12 cellular contexts compared by ENCODE assay signal in the genomic region with DNA sequence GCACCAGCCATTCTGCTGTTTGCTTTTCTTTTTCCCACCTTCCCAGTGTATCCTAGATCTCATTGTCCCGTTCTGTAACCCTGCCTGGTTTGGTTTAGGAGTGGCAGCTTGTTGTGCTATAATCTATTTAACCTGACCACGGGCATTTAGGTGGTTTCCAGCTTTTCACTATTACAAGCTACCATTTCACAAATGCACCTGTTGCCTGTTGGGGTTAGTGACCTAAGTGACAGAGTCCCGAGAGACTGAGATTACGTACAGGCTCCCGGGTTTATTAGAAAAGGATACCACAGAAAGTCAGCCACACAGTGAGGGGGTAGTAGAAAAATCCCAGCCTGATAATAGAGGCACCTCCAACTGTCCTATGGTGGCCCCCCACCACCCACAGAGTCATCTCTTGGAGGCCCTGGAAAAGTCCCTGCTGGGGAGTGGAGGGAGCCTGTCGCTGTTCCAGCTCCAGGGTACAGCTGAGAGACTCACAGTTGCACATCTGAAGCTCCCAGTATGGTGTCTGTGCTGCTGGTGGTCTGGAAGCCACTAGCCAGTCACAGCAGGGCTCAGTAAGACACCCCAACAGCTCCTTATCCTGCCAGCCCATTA. TPM values are rescaled to one million over a fixed set of nuclear protein-coding genes. Genes with fewer than 3 reads are reported as not detected.
DNase-seq lines count a peak whose midpoint lies in the region; ATAC-seq lines count a peak whose summit lies in the region.
"Had no signal": no experiment of that assay in that cellular context is flagged by ENCODE, and none has a peak within 500 bp of the region (broad histone marks: within the 10 kb centered on the region; RNA-seq: fewer than 3 reads in every experiment).

No MANE protein-coding gene starts in this region.

- no peaks in the 10 kb centered on the region for H3K27me3 Mint-ChIP-seq in activated CD4-positive, alpha-beta T cell treated with anti-CD3 and anti-CD28 coated beads, Interleukin-2, amount 10 ng/mL, durations not matched to agents 24 days and 14 days
- H3K27me3 Mint-ChIP-seq in effector memory CD8-positive, alpha-beta T cell, result no peaks in the 10 kb centered on the region

- intact Hi-C loops in activated CD4-positive, alpha-beta T cell treated with anti-CD3 and anti-CD28 coated beads, Interleukin-2, amount 10 ng/mL, durations not matched to agents 24 days and 14 days (cut with micrococcal nuclease), result loop anchor here (1.0 to 10.0 kb wide), 8 partner anchors 8 to 619 kb away; a partner anchor contains a TSS

- ATAC-seq in GM21515 (IDR thresholded peaks at IDR 0.05; ENCODE audit: unreplicated experiment) (peak; percentile 59), HG03442 (IDR thresholded peaks at IDR 0.05; ENCODE audit: unreplicated experiment) (peak; percentile 58)
- ATAC-seq in effector memory CD8-positive, alpha-beta T cell (replicated peaks), result peak; percentile 19
- ATAC-seq: gastroesophageal sphincter, Panc1 had no signal

- DNase-seq in activated CD4-positive, alpha-beta T cell treated with anti-CD3 and anti-CD28 coated beads, Interleukin-2, amount 10 ng/mL, durations not matched to agents 24 days and 14 days, result peak; percentile 71
- DNase-seq in activated CD4-positive, alpha-beta T cell treated with anti-CD3 and anti-CD28 coated beads for 4 hours, result no peak
- no peak for DNase-seq in effector memory CD8-positive, alpha-beta T cell
- DNase-seq in nucleus accumbens (lab: John Stamatoyannopoulos, UW), result no peak
- DNase-seq in DMS53 treated with DMSO at 0.1 percent for 48 hours (lab: John Stamatoyannopoulos, UW; ENCODE audit: unreplicated experiment), result no peak
- DNase-seq in islet precursor cell, result no peak
- DNase-seq: adrenal gland, HFFc6 had no signal

- H3K4me1 Mint-ChIP-seq in activated CD4-positive, alpha-beta T cell treated with anti-CD3 and anti-CD28 coated beads, Interleukin-2, amount 10 ng/mL, durations not matched to agents 24 days and 14 days, result peaks cover 56% of the 10 kb centered on the region
- peaks cover 12 to 17% of the 10 kb centered on the region in 2 donors for H3K4me1 Mint-ChIP-seq in effector memory CD8-positive, alpha-beta T cell (ENCODE audit: low read depth in 2 of 2)

- H3K9me3 Mint-ChIP-seq in activated CD4-positive, alpha-beta T cell treated with anti-CD3 and anti-CD28 coated beads, Interleukin-2, amount 10 ng/mL, durations not matched to agents 24 days and 14 days, result no peaks in the 10 kb centered on the region
- H3K9me3 Mint-ChIP-seq in effector memory CD8-positive, alpha-beta T cell, result no peaks in the 10 kb centered on the region
- H3K9me3 Mint-ChIP-seq: HFFc6 had no signal

- peaks cover 51% of the 10 kb centered on the region for H3K36me3 Mint-ChIP-seq in activated CD4-positive, alpha-beta T cell treated with anti-CD3 and anti-CD28 coated beads, Interleukin-2, amount 10 ng/mL, durations not matched to agents 24 days and 14 days (ENCODE audit: low read depth)
- peaks cover 17% of the 10 kb centered on the region for H3K36me3 Mint-ChIP-seq in effector memory CD8-positive, alpha-beta T cell (ENCODE audit: insufficient read depth)

- H3K27ac Mint-ChIP-seq in activated CD4-positive, alpha-beta T cell treated with anti-CD3 and anti-CD28 coated beads, Interleukin-2, amount 10 ng/mL, durations not matched to agents 24 days and 14 days, result peak overlapping the region; percentile 88
- peak overlapping the region; percentile 9 to 36 for H3K27ac Mint-ChIP-seq in effector memory CD8-positive, alpha-beta T cell

- H3K4me3 Mint-ChIP-seq in activated CD4-positive, alpha-beta T cell treated with anti-CD3 and anti-CD28 coated beads, Interleukin-2, amount 10 ng/mL, durations not matched to agents 24 days and 14 days, result peak overlapping the region; percentile 57
- no peak overlapping the region for H3K4me3 Mint-ChIP-seq in effector memory CD8-positive, alpha-beta T cell
- H3K4me3 Mint-ChIP-seq: HFFc6 had no signal

RNA-seq across cellular contexts. Expression of a gene that starts 21.2 kb away (rescaled TPM):
- 35.9 and 36.2 TPM in 2 replicates for total RNA-seq in activated CD4-positive, alpha-beta T cell treated with anti-CD3 and anti-CD28 coated beads, Interleukin-2, amount 10 ng/mL, durations not matched to agents 24 days and 14 days

RNA-seq across cellular contexts. Expression of a gene that starts 23.3 kb away (rescaled TPM):
- 35.6 and 38.0 TPM in 2 replicates for total RNA-seq in activated CD4-positive, alpha-beta T cell treated with anti-CD3 and anti-CD28 coated beads, Interleukin-2, amount 10 ng/mL, durations not matched to agents 24 days and 14 days
